In genomic region chr20:44649976-44650375, GRCh38 we compare ENCODE assay signal across 9 cellular contexts. TPM values are rescaled to one million over a fixed set of nuclear protein-coding genes. Genes with fewer than 3 reads are reported as not detected.
DNase-seq lines count a peak whose midpoint lies in the region; ATAC-seq, FAIRE-seq and TF ChIP-seq lines count a peak whose summit lies in the region.
"Had no signal": no experiment of that assay in that cellular context is flagged by ENCODE, and none has a peak within 500 bp of the region (broad histone marks: within the 10 kb centered on the region; RNA-seq: fewer than 3 reads in every experiment).

No MANE protein-coding gene starts in this region.

- H3K36me3 ChIP-seq in KOPT-K1 (ENCODE audit: insufficient read depth, low read length), result peaks cover 35% of the 10 kb centered on the region
- no peaks in the 10 kb centered on the region for H3K36me3 ChIP-seq in astrocyte (ENCODE audit: insufficient read depth, low read length)

- H3K9ac ChIP-seq in astrocyte (ENCODE audit: low read length), result no peak overlapping the region

- H3K9me3 Mint-ChIP-seq in activated CD4-positive, alpha-beta T cell treated with anti-CD3 and anti-CD28 coated beads, Interleukin-2, amount 10 ng/mL, durations not matched to agents 24 days and 14 days, result no peaks in the 10 kb centered on the region
- peaks cover 3% of the 10 kb centered on the region for H3K9me3 Mint-ChIP-seq in astrocyte (ENCODE audit: unreplicated experiment)
- no peaks in the 10 kb centered on the region for H3K9me3 Mint-ChIP-seq in osteocyte (ENCODE audit: unreplicated experiment)

- H3K4me1 Mint-ChIP-seq in activated CD4-positive, alpha-beta T cell treated with anti-CD3 and anti-CD28 coated beads, Interleukin-2, amount 10 ng/mL, durations not matched to agents 24 days and 14 days, result peaks cover 60% of the 10 kb centered on the region
- peaks cover 32% of the 10 kb centered on the region for H3K4me1 Mint-ChIP-seq in astrocyte (ENCODE audit: low read depth, unreplicated experiment)
- peaks cover 66% of the 10 kb centered on the region for H3K4me1 Mint-ChIP-seq in osteocyte (ENCODE audit: unreplicated experiment)

- H3K4me1 ChIP-seq in astrocyte (ENCODE audit: insufficient read depth, low read length), result peaks cover 32% of the 10 kb centered on the region

- H3K9me3 ChIP-seq in KOPT-K1 (ENCODE audit: insufficient read depth, low read length, poor library complexity, severe bottlenecking), result no peaks in the 10 kb centered on the region
- H3K9me3 ChIP-seq in astrocyte (ENCODE audit: insufficient read depth, low read depth, low read length), result peaks cover 2% of the 10 kb centered on the region

- H3K4me3 ChIP-seq in astrocyte (ENCODE audit: insufficient read depth, low read depth, low read length), result no peak overlapping the region

- H3K27ac Mint-ChIP-seq in activated CD4-positive, alpha-beta T cell treated with anti-CD3 and anti-CD28 coated beads, Interleukin-2, amount 10 ng/mL, durations not matched to agents 24 days and 14 days, result peak overlapping the region; percentile 53
- H3K27ac Mint-ChIP-seq in astrocyte (ENCODE audit: unreplicated experiment), result no peak overlapping the region
- peak overlapping the region; percentile 63 for H3K27ac Mint-ChIP-seq in osteocyte (ENCODE audit: unreplicated experiment)

- H3K27me3 ChIP-seq in astrocyte (ENCODE audit: insufficient read depth, low read length), result peaks cover 5% of the 10 kb centered on the region

- no peak for FAIRE-seq in astrocyte (lab: Jason Lieb, UNC)

- TF ChIP-seq CTCF in astrocyte (IDR thresholded peaks at IDR 0.05; ENCODE audit: insufficient read depth, low read depth, low read length), result no peak
- TF ChIP-seq CTCF in osteocyte (IDR thresholded peaks at IDR 0.05), result no peak
- TF ChIP-seq CTCF in GM20000 (IDR thresholded peaks at IDR 0.05; ENCODE audit: extremely low read depth, missing control alignments), result no peak

- ATAC-seq in HG03378 (IDR thresholded peaks at IDR 0.05; ENCODE audit: unreplicated experiment), result no peak

- peaks cover 12% of the 10 kb centered on the region for H3K36me3 Mint-ChIP-seq in activated CD4-positive, alpha-beta T cell treated with anti-CD3 and anti-CD28 coated beads, Interleukin-2, amount 10 ng/mL, durations not matched to agents 24 days and 14 days (ENCODE audit: low read depth)
- H3K36me3 Mint-ChIP-seq in astrocyte (ENCODE audit: low read depth, unreplicated experiment) (no peaks in the 10 kb centered on the region), osteocyte (ENCODE audit: unreplicated experiment) (peaks cover 2% of the 10 kb centered on the region)

- H4K20me1 ChIP-seq in astrocyte (ENCODE audit: insufficient read depth, low read length), result no peaks in the 10 kb centered on the region

- no peak for DNase-seq in activated CD4-positive, alpha-beta T cell treated with anti-CD3 and anti-CD28 coated beads, Interleukin-2, amount 10 ng/mL, durations not matched to agents 24 days and 14 days
- no peak for DNase-seq in activated CD4-positive, alpha-beta T cell treated with anti-CD3 and anti-CD28 coated beads for 1 hour
- DNase-seq in astrocyte (ENCODE audit: low read depth) (no peak), osteocyte (ENCODE audit: extremely low spot score, unreplicated experiment) (no peak), SK-N-DZ (ENCODE audit: low spot score) (no peak), GM20000 (ENCODE audit: low spot score) (no peak)
- DNase-seq: activated gamma-delta T cell treated with Interleukin-2 at 50 U/mL for 16 hours had no signal

- intact Hi-C loops in activated CD4-positive, alpha-beta T cell treated with anti-CD3 and anti-CD28 coated beads, Interleukin-2, amount 10 ng/mL, durations not matched to agents 24 days and 14 days (cut with micrococcal nuclease), result loop anchor here (10.0 kb wide), 1 partner anchor 435 kb away; the partner anchor contains the start of gene OSER1

- H3K4me2 ChIP-seq in astrocyte (ENCODE audit: low read length), result no peak overlapping the region

- peak overlapping the region; percentile 95 for H3K27ac ChIP-seq in KOPT-K1 (ENCODE audit: low read depth, low read length, poor library complexity, severe bottlenecking)
- H3K27ac ChIP-seq in astrocyte (ENCODE audit: low read depth, low read length), result no peak overlapping the region

- no peaks in the 10 kb centered on the region for H3K79me2 ChIP-seq in astrocyte (ENCODE audit: insufficient read depth, low read length)

- H3K27me3 Mint-ChIP-seq in activated CD4-positive, alpha-beta T cell treated with anti-CD3 and anti-CD28 coated beads, Interleukin-2, amount 10 ng/mL, durations not matched to agents 24 days and 14 days, result no peaks in the 10 kb centered on the region
- peaks cover 3% of the 10 kb centered on the region for H3K27me3 Mint-ChIP-seq in astrocyte (ENCODE audit: low read depth, unreplicated experiment)
- H3K27me3 Mint-ChIP-seq in osteocyte (ENCODE audit: unreplicated experiment), result no peaks in the 10 kb centered on the region

- H2AFZ ChIP-seq in astrocyte (ENCODE audit: low read depth, low read length), result no peak overlapping the region

- peak overlapping the region; percentile 89 for H3K4me3 Mint-ChIP-seq in activated CD4-positive, alpha-beta T cell treated with anti-CD3 and anti-CD28 coated beads, Interleukin-2, amount 10 ng/mL, durations not matched to agents 24 days and 14 days
- H3K4me3 Mint-ChIP-seq in astrocyte (ENCODE audit: unreplicated experiment) (peak overlapping the region; percentile 83), osteocyte (ENCODE audit: unreplicated experiment) (peak overlapping the region; percentile 82)

RNA-seq across cellular contexts. Expression of gene ADA, which starts 1.5 kb away (rescaled TPM):
- 43.7 and 44.5 TPM in 2 replicates for total RNA-seq in activated CD4-positive, alpha-beta T cell treated with anti-CD3 and anti-CD28 coated beads, Interleukin-2, amount 10 ng/mL, durations not matched to agents 24 days and 14 days
- total RNA-seq in astrocyte (67.5 and 68.5 TPM in 2 replicates), osteocyte (177 and 185 TPM in 2 replicates)
- polyA plus RNA-seq in SK-N-DZ (2014; cell fraction: cytosol; rRNA removed), result 3.1 and 4.4 TPM in 2 replicates
- polyA plus RNA-seq in SK-N-DZ (2014; cell fraction: nucleus; rRNA removed), result 4.5 and 5.8 TPM in 2 replicates
